In genomic region chr5:61905635-61906034, GRCh38 we compare ENCODE assay signal across 16 cellular contexts.
A peak's percentile ranks its signal among the peaks of the same experiment; 100 is the strongest.
DNase-seq lines count a peak whose midpoint lies in the region; ATAC-seq and TF ChIP-seq lines count a peak whose summit lies in the region.
"Had no signal": no experiment of that assay in that cellular context is flagged by ENCODE, and none has a peak within 500 bp of the region (broad histone marks: within the 10 kb centered on the region; RNA-seq: fewer than 3 reads in every experiment).

No MANE protein-coding gene starts in this region.

- peaks cover 3% of the 10 kb centered on the region for H3K27me3 Mint-ChIP-seq in neural progenitor cell (ENCODE audit: insufficient read depth, low read depth)
- H3K27me3 Mint-ChIP-seq: CD4-positive, alpha-beta memory T cell had no signal

- H3K4me1 ChIP-seq in right atrium auricular region, result no peaks in the 10 kb centered on the region
- peaks cover 14% of the 10 kb centered on the region for H3K4me1 ChIP-seq in neural progenitor cell
- H3K4me1 ChIP-seq in stomach smooth muscle (ENCODE audit: control insufficient read depth, insufficient read depth, low read length), result peaks cover 9% of the 10 kb centered on the region

- peak overlapping the region; percentile 29 for H3K4me2 ChIP-seq in neural progenitor cell

- H3K36me3 Mint-ChIP-seq in neural progenitor cell, result no peaks in the 10 kb centered on the region
- H3K36me3 Mint-ChIP-seq: CD4-positive, alpha-beta memory T cell had no signal

- H3K36me3 ChIP-seq in right atrium auricular region (no peaks in the 10 kb centered on the region), neural progenitor cell (no peaks in the 10 kb centered on the region), stomach smooth muscle (ENCODE audit: control insufficient read depth in 2 of 2, insufficient read depth in 2 of 2, low read length in 2 of 2) (no peaks in the 10 kb centered on the region)
- H3K36me3 ChIP-seq: HAP-1 had no signal

- H3K27me3 ChIP-seq in right atrium auricular region (no peaks in the 10 kb centered on the region), neural progenitor cell (no peaks in the 10 kb centered on the region), stomach smooth muscle (ENCODE audit: control insufficient read depth in 1 of 2, insufficient read depth in 2 of 2, low read length in 2 of 2) (no peaks in the 10 kb centered on the region)

- TF ChIP-seq CTCF in right atrium auricular region (IDR thresholded peaks at IDR 0.05), result no peak
- no peak for TF ChIP-seq CTCF in neural progenitor cell (IDR thresholded peaks at IDR 0.05)

- no peak overlapping the region for H3K27ac Mint-ChIP-seq in neural progenitor cell
- H3K27ac Mint-ChIP-seq: CD4-positive, alpha-beta memory T cell; HFFc6 had no signal

- H3K79me2 ChIP-seq in neural progenitor cell (ENCODE audit: low read depth), result no peaks in the 10 kb centered on the region

- no peak overlapping the region for H2AFZ ChIP-seq in neural progenitor cell (replicated peaks)

- peak; percentile 34 for ATAC-seq in left ventricle myocardium superior
- no peak for ATAC-seq in HG03442 (IDR thresholded peaks at IDR 0.05; ENCODE audit: unreplicated experiment)
- no peak for ATAC-seq in HG03432 (IDR thresholded peaks at IDR 0.05; ENCODE audit: unreplicated experiment)

- H3K9me3 ChIP-seq in right atrium auricular region (no peaks in the 10 kb centered on the region), neural progenitor cell (ENCODE audit: low read depth) (no peaks in the 10 kb centered on the region), stomach smooth muscle (ENCODE audit: control insufficient read depth in 2 of 2, low read length in 2 of 2) (no peaks in the 10 kb centered on the region)
- H3K9me3 ChIP-seq: HAP-1 had no signal

- H3K9ac ChIP-seq in neural progenitor cell (no peak overlapping the region), stomach smooth muscle (ENCODE audit: low read length in 2 of 2) (no peak overlapping the region)

- intact Hi-C loops in left ventricle myocardium superior (cut with micrococcal nuclease), result no loop called here

- H3F3A ChIP-seq in neural progenitor cell (ENCODE audit: low read depth), result no peaks in the 10 kb centered on the region

- no peaks in the 10 kb centered on the region for H3K9me3 Mint-ChIP-seq in neural progenitor cell
- H3K9me3 Mint-ChIP-seq: CD4-positive, alpha-beta memory T cell had no signal

- H4K20me1 ChIP-seq in neural progenitor cell (ENCODE audit: low read depth), result no peaks in the 10 kb centered on the region

- H3K4me3 Mint-ChIP-seq in neural progenitor cell, result no peak overlapping the region
- H3K4me3 Mint-ChIP-seq: CD4-positive, alpha-beta memory T cell; HFFc6 had no signal

- DNase-seq in left ventricle myocardium superior (no peak), right atrium auricular region (ENCODE audit: low spot score) (no peak), neural progenitor cell (ENCODE audit: low spot score) (no peak)
- DNase-seq: C1 segment of cervical spinal cord; Calu3; CD4-positive, alpha-beta memory T cell; COR-L47; DMS53; DMS79 treated with DMSO at 0.1 percent for 48 hours; GF-D8; GOT3; HFFc6 had no signal

- no peak overlapping the region for H3K4me3 ChIP-seq in right atrium auricular region
- no peak overlapping the region for H3K4me3 ChIP-seq in neural progenitor cell
- no peak overlapping the region for H3K4me3 ChIP-seq in stomach smooth muscle (ENCODE audit: low read length in 2 of 2)
- H3K4me3 ChIP-seq: HAP-1 had no signal

- H3K27ac ChIP-seq in right atrium auricular region, result no peak overlapping the region
- H3K27ac ChIP-seq in neural progenitor cell, result no peak overlapping the region
- peak overlapping the region; percentile 37 for H3K27ac ChIP-seq in stomach smooth muscle (ENCODE audit: low read length)

- H3K4me1 Mint-ChIP-seq in neural progenitor cell, result no peaks in the 10 kb centered on the region
- H3K4me1 Mint-ChIP-seq: CD4-positive, alpha-beta memory T cell had no signal
